In genomic region chr21:40056031-40056430, GRCh38 we compare ENCODE assay signal across 33 cellular contexts.
"Had no signal": no experiment of that assay in that cellular context is flagged by ENCODE, and none has a peak within 500 bp of the region (broad histone marks: within the 10 kb centered on the region; RNA-seq: fewer than 3 reads in every experiment).

No MANE protein-coding gene starts in this region.

- DNase-seq: Karpas-422, Kasumi-1, KG1, MG63, MM.1S, MV-4-11, NCI-H1048, NCI-H1092, NCI-H1092 treated with DMSO at 0.1 percent for 48 hours, NCI-H1105, NCI-H1105 treated with DMSO at 0.1 percent for 48 hours, NCI-H1417 treated with DMSO at 0.1 percent for 48 hours, NCI-H1436, NCI-H1436 treated with DMSO at 0.1 percent for 48 hours, NCI-H146, NCI-H1694, NCI-H1694 treated with DMSO at 0.1 percent for 48 hours, NCI-H187, NCI-H187 treated with DMSO at 0.1 percent for 48 hours, NCI-H1930, NCI-H2029, NCI-H2029 treated with DMSO at 0.1 percent for 48 hours, NCI-H2081, NCI-H2081 treated with DMSO at 0.1 percent for 48 hours, NCI-H2107, NCI-H2171, NCI-H2171 treated with DMSO at 0.1 percent for 48 hours, NCI-H2227 treated with DMSO at 0.1 percent for 48 hours, NCI-H226, NCI-H345, NCI-H446, NCI-H446 treated with DMSO at 0.1 percent for 48 hours had no signal

- H3K27ac ChIP-seq: KMS-11 had no signal

- H3K4me3 ChIP-seq: MG63 had no signal

- H3K36me3 ChIP-seq: MG63 had no signal

- H3K9me3 ChIP-seq: MG63 had no signal
